In genomic region chr17:35578929-35579448, GRCh38 we compare ENCODE assay signal across 8 cellular contexts. TPM values are rescaled to one million over a fixed set of nuclear protein-coding genes. Genes with fewer than 3 reads are reported as not detected.
DNase-seq lines count a peak whose midpoint lies in the region; ATAC-seq and TF ChIP-seq lines count a peak whose summit lies in the region.

No MANE protein-coding gene starts in this region.

- H3K4me3 ChIP-seq in GM12875 (ENCODE audit: low read depth, low read length) (peak overlapping the region; percentile 54), SK-N-MC (peak overlapping the region; percentile 81), fibroblast of lung (replicated peaks in 1 of 4; ENCODE audit: control extremely low read depth in 1 of 4, insufficient read depth in 1 of 4, low read depth in 3 of 4, low read length in 4 of 4) (peak overlapping the region; percentile 81 to 98 (median 93)), retinal pigment epithelial cell (ENCODE audit: low read length) (peak overlapping the region; percentile 97)

- peaks cover 6% of the 10 kb centered on the region; the same call in 1 of the 2 replicates for H3K36me3 ChIP-seq in SK-N-MC (ENCODE audit: insufficient read depth, low read length)
- peaks cover 5% of the 10 kb centered on the region for H3K36me3 ChIP-seq in fibroblast of lung (ENCODE audit: control insufficient read depth, insufficient read depth, low read length)

- H4K20me1 ChIP-seq in fibroblast of lung (ENCODE audit: control insufficient read depth, extremely low read depth, insufficient read depth, low read length), result no peaks in the 10 kb centered on the region

- H3K27me3 ChIP-seq in fibroblast of lung (ENCODE audit: control insufficient read depth, insufficient read depth, low read length), result no peaks in the 10 kb centered on the region

- H3K9me3 ChIP-seq in SK-N-MC (ENCODE audit: low read depth, low read length) (no peaks in the 10 kb centered on the region), fibroblast of lung (ENCODE audit: control insufficient read depth, insufficient read depth, low read depth, low read length) (no peaks in the 10 kb centered on the region)

- H2AFZ ChIP-seq in fibroblast of lung (ENCODE audit: low read length), result peak overlapping the region; percentile 92

- peak overlapping the region; percentile 86 for H3K9ac ChIP-seq in SK-N-MC (ENCODE audit: insufficient read length)
- peak overlapping the region; percentile 84 for H3K9ac ChIP-seq in fibroblast of lung (ENCODE audit: insufficient read depth, low read length)

- H3K4me2 ChIP-seq in fibroblast of lung (ENCODE audit: extremely low read depth, insufficient read depth, low read length), result peak overlapping the region; percentile 100

- TF ChIP-seq CTCF in GM12875 (IDR thresholded peaks at IDR 0.05; ENCODE audit: borderline replicate concordance, insufficient read depth, low read depth, low read length), result no peak
- no peak for TF ChIP-seq CTCF in fibroblast of lung (conservative IDR thresholded peaks at IDR 0.05 in 1 of 2, IDR thresholded peaks at IDR 0.05 in 1 of 2; ENCODE audit: low read depth in 1 of 2, low read length in 2 of 2)
- TF ChIP-seq CTCF in retinal pigment epithelial cell (conservative IDR thresholded peaks at IDR 0.05; ENCODE audit: low read depth, low read length), result no peak

- peak overlapping the region; percentile 43; the same call in 1 of the 2 replicates for H3K27ac ChIP-seq in SK-N-MC
- H3K27ac ChIP-seq in fibroblast of lung (ENCODE audit: insufficient read depth, low read length), result peak overlapping the region; percentile 89

- DNase-seq in SK-N-MC (ENCODE audit: low read depth, low spot score) (no peak), fibroblast of lung (ENCODE audit: low read depth in 2 of 2) (no peak), retinal pigment epithelial cell (ENCODE audit: low read depth) (no peak), pons (ENCODE audit: low spot score) (no peak), cerebellar cortex (ENCODE audit: low spot score) (no peak)
- no peak for DNase-seq in NK-92 treated with Interleukin-12 subunit alpha and Interleukin-12 subunit beta, amount 100 ng/mL, for 24 hours (lab: John Stamatoyannopoulos, UW)

- peaks cover 2% of the 10 kb centered on the region for H3K79me2 ChIP-seq in fibroblast of lung (ENCODE audit: control insufficient read depth, insufficient read depth, low read length)

- ATAC-seq in GM21717 (IDR thresholded peaks at IDR 0.05; ENCODE audit: unreplicated experiment), result no peak

- peaks cover 12% of the 10 kb centered on the region for H3K4me1 ChIP-seq in fibroblast of lung (ENCODE audit: control insufficient read depth, extremely low read depth, insufficient read depth, low read length)

RNA-seq across cellular contexts. Expression of gene PEX12, which starts 0.6 kb away (rescaled TPM):
- 6.2 and 7.1 TPM in 2 replicates for total RNA-seq in fibroblast of lung
- polyA plus RNA-seq in fibroblast of lung, result 9.5 and 9.7 TPM in 2 replicates
- polyA plus RNA-seq in fibroblast of lung (2012), result 5.0 and 5.2 TPM in 2 replicates
- 9.5 and 13.6 TPM in 2 replicates for polyA minus RNA-seq in fibroblast of lung (ENCODE audit: low replicate concordance)

RNA-seq across cellular contexts. Expression of gene AP2B1, which starts 8.1 kb away (rescaled TPM):
- total RNA-seq in fibroblast of lung, result 61.6 and 109 TPM in 2 replicates
- polyA plus RNA-seq in fibroblast of lung, result 226 and 236 TPM in 2 replicates
- polyA plus RNA-seq in fibroblast of lung (2012), result 135 and 147 TPM in 2 replicates
- polyA minus RNA-seq in fibroblast of lung (ENCODE audit: low replicate concordance), result 173 and 196 TPM in 2 replicates

RNA-seq across cellular contexts. Expression of gene SLFN14, which starts 18.4 kb away (rescaled TPM):
- total RNA-seq in fibroblast of lung, result not detected in 2 replicates
- not detected in 2 replicates for polyA plus RNA-seq in fibroblast of lung
- polyA plus RNA-seq in fibroblast of lung (2012), result not detected in 2 replicates
- not detected in 2 replicates for polyA minus RNA-seq in fibroblast of lung (ENCODE audit: low replicate concordance)

RNA-seq across cellular contexts. Expression of gene SLFN12L, which starts 41.5 kb away (rescaled TPM):
- total RNA-seq in fibroblast of lung, result 0.17 and 0.26 TPM in 2 replicates
- 0.08 and 0.09 TPM in 2 replicates for polyA plus RNA-seq in fibroblast of lung
- polyA plus RNA-seq in fibroblast of lung (2012), result 0.07 TPM in 2 replicates
- polyA minus RNA-seq in fibroblast of lung (ENCODE audit: low replicate concordance), result 0.11 TPM in 1 of 2 replicates, not detected in the other
